Comparison of ENCODE assay signal across 37 cellular contexts in the genomic region with DNA sequence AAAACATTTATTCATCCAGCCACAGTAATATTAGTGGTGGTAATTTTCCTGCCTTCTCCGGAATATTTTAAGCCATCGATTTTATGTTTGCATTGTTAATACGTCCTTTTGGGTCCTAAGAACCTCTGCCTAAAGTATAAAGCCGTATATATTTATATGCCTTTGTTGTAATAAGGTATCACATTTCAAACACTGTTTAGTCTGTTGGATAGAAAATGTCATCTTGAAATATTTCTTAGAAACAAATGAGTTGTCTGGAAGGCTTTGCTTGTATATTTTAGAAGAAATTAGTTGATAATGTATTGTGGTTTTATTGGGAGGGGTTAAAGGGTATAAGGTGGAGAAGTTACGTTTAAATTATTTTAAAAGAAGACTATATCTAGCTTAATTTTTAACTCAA. TPM values are rescaled to one million over a fixed set of nuclear protein-coding genes. Genes with fewer than 3 reads are reported as not detected.
A peak's percentile ranks its signal among the peaks of the same experiment; 100 is the strongest.
DNase-seq lines count a peak whose midpoint lies in the region; ATAC-seq, FAIRE-seq and TF ChIP-seq lines count a peak whose summit lies in the region.
"Had no signal": no experiment of that assay in that cellular context is flagged by ENCODE, and none has a peak within 500 bp of the region (broad histone marks: within the 10 kb centered on the region; RNA-seq: fewer than 3 reads in every experiment).

No MANE protein-coding gene starts in this region.

- peak; percentile 30 for FAIRE-seq in G401.6 (lab: Jason Lieb, UNC)
- FAIRE-seq: A204.1, A549, D721Med had no signal

- no peak for DNase-seq in MCF 10A (ENCODE audit: unreplicated experiment)
- no peak for DNase-seq in breast epithelium (ENCODE audit: low spot score in 2 of 2)
- no peak for DNase-seq in mesothelial cell of epicardium (ENCODE audit: low spot score in 2 of 2, unreplicated experiment in 2 of 2)
- no peak for DNase-seq in DMS153 treated with DMSO at 0.1 percent for 48 hours (lab: John Stamatoyannopoulos, UW; ENCODE audit: unreplicated experiment)
- no peak for DNase-seq in GOT3 (lab: John Stamatoyannopoulos, UW)
- DNase-seq: 8988T; ACHN; AML-193; BE2C; C1 segment of cervical spinal cord; Caco-2; Calu3; CD4-positive, alpha-beta memory T cell; CD4-positive, alpha-beta T cell; CD4-positive, CD25-positive, alpha-beta regulatory T cell; CD8-positive, alpha-beta memory T cell; CD8-positive, alpha-beta T cell; COR-L47; DMS 273 treated with DMSO at 0.1 percent for 48 hours; DMS153; DMS53; DMS79; DMS79 treated with DMSO at 0.1 percent for 48 hours; DND-41; EL had no signal

- H3K27me3 Mint-ChIP-seq in MCF 10A (ENCODE audit: insufficient read depth, unreplicated experiment), result no peaks in the 10 kb centered on the region
- no peaks in the 10 kb centered on the region for H3K27me3 Mint-ChIP-seq in mesothelial cell of epicardium (ENCODE audit: low read depth)
- H3K27me3 Mint-ChIP-seq: B cell; CD4-positive, alpha-beta memory T cell; CD4-positive, alpha-beta T cell; CD4-positive, CD25-positive, alpha-beta regulatory T cell; CD8-positive, alpha-beta memory T cell had no signal

- H3K4me1 ChIP-seq in breast epithelium (no peaks in the 10 kb centered on the region), HEK293 (ENCODE audit: control insufficient read depth, insufficient read depth, low read length) (peaks cover 16% of the 10 kb centered on the region; the same call in 1 of the 2 replicates)
- H3K4me1 ChIP-seq: A549, BE2C, Caco-2 had no signal

- POLR2A ChIA-PET in MCF 10A (lab: Yijun Ruan, JAX) (no interaction called here), HEK293 (lab: Yijun Ruan, JAX) (interaction anchor here (0.6 to 1.4 kb wide), 2 partner anchors 11 to 21 kb away, joined by 3 to 6 read pairs; a partner anchor contains a TSS)

- intact Hi-C loops in MCF 10A (cut with micrococcal nuclease), result no loop called here
- intact Hi-C loops in breast epithelium (cut with DNase I; ENCODE audit: low total_unique reads), result no loop called here

- H3K4me1 Mint-ChIP-seq in MCF 10A (ENCODE audit: insufficient read depth, unreplicated experiment) (peaks cover 10% of the 10 kb centered on the region), mesothelial cell of epicardium (peaks cover 7% of the 10 kb centered on the region)
- H3K4me1 Mint-ChIP-seq: CD14-positive monocyte had no signal

- CTCF ChIA-PET in MCF 10A (lab: Yijun Ruan, JAX) (interaction anchor here (0.7 kb wide), 1 partner anchor 226 kb away, joined by 3 read pairs; no protein-coding TSS in a partner anchor), HEK293 (lab: Yijun Ruan, JAX) (interaction anchor here (0.7 kb wide), 1 partner anchor 77 kb away, joined by 3 read pairs; no protein-coding TSS in a partner anchor)

- H3K27ac ChIP-seq in breast epithelium (no peak overlapping the region), HEK293 (ENCODE audit: extremely low read depth, low read depth, low read length) (no peak overlapping the region)
- H3K27ac ChIP-seq: 22Rv1; A549; BLaER1; BLaER1 treated with 17β-estradiol and CSF1 and Interleukin-3, amounts not matched to agents 10 nM and 100 nM; C4-2B had no signal

- TF ChIP-seq CTCF in MCF 10A (IDR thresholded peaks at IDR 0.05; ENCODE audit: unreplicated experiment) (no peak), breast epithelium (IDR thresholded peaks at IDR 0.05) (no peak), HEK293 (tag by site-specific recombination; IDR thresholded peaks at IDR 0.05) (no peak), mesothelial cell of epicardium (IDR thresholded peaks at IDR 0.05; ENCODE audit: unreplicated experiment) (no peak)

- H3K9me3 Mint-ChIP-seq in MCF 10A (ENCODE audit: unreplicated experiment), result no peaks in the 10 kb centered on the region
- H3K9me3 Mint-ChIP-seq in mesothelial cell of epicardium, result no peaks in the 10 kb centered on the region
- H3K9me3 Mint-ChIP-seq: CD14-positive monocyte; CD4-positive, alpha-beta memory T cell; CD4-positive, alpha-beta T cell; CD4-positive, CD25-positive, alpha-beta regulatory T cell; CD8-positive, alpha-beta memory T cell; CD8-positive, alpha-beta T cell had no signal

- H3K27ac Mint-ChIP-seq in MCF 10A (ENCODE audit: low read depth, unreplicated experiment) (peak overlapping the region; percentile 50), mesothelial cell of epicardium (peak overlapping the region; percentile 58)
- H3K27ac Mint-ChIP-seq: B cell; CD14-positive monocyte; CD4-positive, alpha-beta memory T cell; CD4-positive, alpha-beta T cell; CD4-positive, CD25-positive, alpha-beta regulatory T cell; CD8-positive, alpha-beta T cell had no signal

- H3K9me3 ChIP-seq in breast epithelium, result no peaks in the 10 kb centered on the region
- no peaks in the 10 kb centered on the region for H3K9me3 ChIP-seq in HEK293 (ENCODE audit: control insufficient read depth, insufficient read depth, low read depth, low read length)
- H3K9me3 ChIP-seq: A549; BE2C; BLaER1; BLaER1 treated with 17β-estradiol and CSF1 and Interleukin-3, amounts not matched to agents 10 nM and 100 nM; Caco-2 had no signal

- no peak for ATAC-seq in GM21825 (IDR thresholded peaks at IDR 0.05; ENCODE audit: unreplicated experiment)
- ATAC-seq: A549; CD8-positive, alpha-beta T cell had no signal

- H3K36me3 Mint-ChIP-seq in MCF 10A (ENCODE audit: insufficient read depth, unreplicated experiment) (peaks cover 56% of the 10 kb centered on the region), mesothelial cell of epicardium (peaks cover 4% of the 10 kb centered on the region)

- BruUV-seq in MCF 10A (replicated peaks; lab: Mats Ljungman, UMichigan), result no TSS peak

- no peaks in the 10 kb centered on the region for H3K36me3 ChIP-seq in breast epithelium
- peaks cover 10 to 17% of the 10 kb centered on the region in 2 experiments for H3K36me3 ChIP-seq in HEK293 (ENCODE audit: control insufficient read depth in 2 of 2, insufficient read depth in 1 of 2, low read length in 2 of 2)
- H3K36me3 ChIP-seq: BE2C had no signal

- no peak for TF ChIP-seq POLR2A in breast epithelium (IDR thresholded peaks at IDR 0.05)

- no peaks in the 10 kb centered on the region for H3K27me3 ChIP-seq in breast epithelium
- H3K27me3 ChIP-seq: BE2C; BLaER1; BLaER1 treated with 17β-estradiol and CSF1 and Interleukin-3, amounts not matched to agents 10 nM and 100 nM had no signal

- H3K4me3 Mint-ChIP-seq in MCF 10A (ENCODE audit: unreplicated experiment) (no peak overlapping the region), mesothelial cell of epicardium (no peak overlapping the region)
- H3K4me3 Mint-ChIP-seq: B cell; CD14-positive monocyte; CD4-positive, alpha-beta memory T cell; CD4-positive, alpha-beta T cell; CD4-positive, CD25-positive, alpha-beta regulatory T cell; CD8-positive, alpha-beta memory T cell; CD8-positive, alpha-beta T cell had no signal

- no peak overlapping the region for H3K4me3 ChIP-seq in breast epithelium
- no peak overlapping the region for H3K4me3 ChIP-seq in HEK293 (ENCODE audit: low read depth, low read length)
- H3K4me3 ChIP-seq: A549; BLaER1; BLaER1 treated with 17β-estradiol and CSF1 and Interleukin-3, amounts not matched to agents 10 nM and 100 nM had no signal

TF ChIP-seq in HEK293, 187 proteins besides CTCF, POLR2A, EP300 and RAD21 (continues in another document):
- TF ChIP-seq ZNF341 (tag by site-specific recombination; IDR thresholded peaks at IDR 0.05; ENCODE audit: low read depth), result no peak
- peak; percentile 67 for TF ChIP-seq TCF7L2 (IDR thresholded peaks at IDR 0.05; ENCODE audit: borderline replicate concordance, low read depth, low read length)
- no peak for TF ChIP-seq ZNF423 (tag by site-specific recombination; IDR thresholded peaks at IDR 0.05)
- TF ChIP-seq, protein P1, sequence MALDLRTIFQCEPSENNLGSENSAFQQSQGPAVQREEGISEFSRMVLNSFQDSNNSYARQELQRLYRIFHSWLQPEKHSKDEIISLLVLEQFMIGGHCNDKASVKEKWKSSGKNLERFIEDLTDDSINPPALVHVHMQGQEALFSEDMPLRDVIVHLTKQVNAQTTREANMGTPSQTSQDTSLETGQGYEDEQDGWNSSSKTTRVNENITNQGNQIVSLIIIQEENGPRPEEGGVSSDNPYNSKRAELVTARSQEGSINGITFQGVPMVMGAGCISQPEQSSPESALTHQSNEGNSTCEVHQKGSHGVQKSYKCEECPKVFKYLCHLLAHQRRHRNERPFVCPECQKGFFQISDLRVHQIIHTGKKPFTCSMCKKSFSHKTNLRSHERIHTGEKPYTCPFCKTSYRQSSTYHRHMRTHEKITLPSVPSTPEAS (tag by site-specific recombination; IDR thresholded peaks at IDR 0.05), result no peak
- TF ChIP-seq, protein P2, sequence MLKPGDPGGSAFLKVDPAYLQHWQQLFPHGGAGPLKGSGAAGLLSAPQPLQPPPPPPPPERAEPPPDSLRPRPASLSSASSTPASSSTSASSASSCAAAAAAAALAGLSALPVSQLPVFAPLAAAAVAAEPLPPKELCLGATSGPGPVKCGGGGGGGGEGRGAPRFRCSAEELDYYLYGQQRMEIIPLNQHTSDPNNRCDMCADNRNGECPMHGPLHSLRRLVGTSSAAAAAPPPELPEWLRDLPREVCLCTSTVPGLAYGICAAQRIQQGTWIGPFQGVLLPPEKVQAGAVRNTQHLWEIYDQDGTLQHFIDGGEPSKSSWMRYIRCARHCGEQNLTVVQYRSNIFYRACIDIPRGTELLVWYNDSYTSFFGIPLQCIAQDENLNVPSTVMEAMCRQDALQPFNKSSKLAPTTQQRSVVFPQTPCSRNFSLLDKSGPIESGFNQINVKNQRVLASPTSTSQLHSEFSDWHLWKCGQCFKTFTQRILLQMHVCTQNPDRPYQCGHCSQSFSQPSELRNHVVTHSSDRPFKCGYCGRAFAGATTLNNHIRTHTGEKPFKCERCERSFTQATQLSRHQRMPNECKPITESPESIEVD (tag by site-specific recombination; IDR thresholded peaks at IDR 0.05), result peak; percentile 83
- TF ChIP-seq, protein P3, sequence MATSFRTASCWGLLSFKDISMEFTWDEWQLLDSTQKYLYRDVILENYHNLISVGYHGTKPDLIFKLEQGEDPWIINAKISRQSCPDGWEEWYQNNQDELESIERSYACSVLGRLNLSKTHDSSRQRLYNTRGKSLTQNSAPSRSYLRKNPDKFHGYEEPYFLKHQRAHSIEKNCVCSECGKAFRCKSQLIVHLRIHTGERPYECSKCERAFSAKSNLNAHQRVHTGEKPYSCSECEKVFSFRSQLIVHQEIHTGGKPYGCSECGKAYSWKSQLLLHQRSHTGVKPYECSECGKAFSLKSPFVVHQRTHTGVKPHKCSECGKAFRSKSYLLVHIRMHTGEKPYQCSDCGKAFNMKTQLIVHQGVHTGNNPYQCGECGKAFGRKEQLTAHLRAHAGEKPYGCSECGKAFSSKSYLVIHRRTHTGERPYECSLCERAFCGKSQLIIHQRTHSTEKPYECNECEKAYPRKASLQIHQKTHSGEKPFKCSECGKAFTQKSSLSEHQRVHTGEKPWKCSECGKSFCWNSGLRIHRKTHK (tag by site-specific recombination; IDR thresholded peaks at IDR 0.05), result no peak

RNA-seq across cellular contexts. Expression of a gene that starts 11.1 kb away (rescaled TPM):
- total RNA-seq in MCF 10A (2022), result 27.8 and 31.6 TPM in 2 replicates
- 10 to 100 TPM; 29.6 to 48.6 (median 36.7) TPM for total RNA-seq in breast epithelium
- total RNA-seq in mesothelial cell of epicardium, result 18.9 to 19.8 TPM (median 19.0 TPM) in 3 replicates
